19 cellular contexts compared by ENCODE assay signal in the genomic region with DNA sequence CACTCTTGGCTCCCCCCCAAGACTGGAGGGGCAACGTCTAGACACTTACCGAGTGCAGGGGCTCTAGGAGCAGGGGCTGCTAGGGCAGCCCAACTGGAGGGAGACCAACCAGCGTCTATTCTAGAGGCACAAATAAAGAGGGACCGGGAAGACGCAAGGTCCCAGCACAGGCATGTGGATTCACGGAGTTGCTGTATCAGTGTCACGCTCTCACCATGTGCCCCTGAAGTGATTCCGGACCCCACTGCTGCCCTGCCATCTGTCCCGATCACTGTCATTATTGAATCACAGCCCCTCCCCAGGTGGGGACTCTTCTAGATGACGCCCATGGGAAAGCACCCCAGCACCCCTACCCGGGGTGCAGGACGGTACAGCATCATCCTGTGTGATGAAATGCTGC.
"Had no signal": no experiment of that assay in that cellular context is flagged by ENCODE, and none has a peak within 500 bp of the region (broad histone marks: within the 10 kb centered on the region; RNA-seq: fewer than 3 reads in every experiment).

No MANE protein-coding gene starts in this region.

- H3K9me3 ChIP-seq: MG63, SK-N-SH had no signal

- H3K27me3 ChIP-seq: MG63 had no signal

- DNase-seq: KBM-7, MG63, NCI-H1092, NCI-H1105 treated with DMSO at 0.1 percent for 48 hours, NCI-H1417 treated with DMSO at 0.1 percent for 48 hours, NCI-H187, NCI-H2029, NCI-H2081 treated with DMSO at 0.1 percent for 48 hours, NCI-H2171, NCI-H226, NCI-H446, NCI-H510A, NCI-H524 treated with DMSO at 0.1 percent for 48 hours, NCI-H69, NCI-H774, RPMI8226, SHP77, SK-N-SH, SW 1271 had no signal

- H3K4me3 ChIP-seq: MG63 had no signal
